Comparison of ENCODE assay signal across 11 cellular contexts in genomic region chr17:1029912-1030656, GRCh38. TPM values are rescaled to one million over a fixed set of nuclear protein-coding genes. Genes with fewer than 3 reads are reported as not detected.
A peak's percentile ranks its signal among the peaks of the same experiment; 100 is the strongest.
DNase-seq lines count a peak whose midpoint lies in the region; ATAC-seq and TF ChIP-seq lines count a peak whose summit lies in the region.
"Had no signal": no experiment of that assay in that cellular context is flagged by ENCODE, and none has a peak within 500 bp of the region (broad histone marks: within the 10 kb centered on the region; RNA-seq: fewer than 3 reads in every experiment).

No MANE protein-coding gene starts in this region.

- no peaks in the 10 kb centered on the region for H3K27me3 Mint-ChIP-seq in brain

- DNase-seq in BE2C, result peak; percentile 55
- peak in 1 of 3 donors; percentile 35 for DNase-seq in right cardiac atrium
- DNase-seq in retinal pigment epithelial cell (ENCODE audit: low read depth), result no peak
- no peak for DNase-seq in germinal center (ENCODE audit: low spot score)
- no peak for DNase-seq in activated CD4-positive, alpha-beta T cell treated with anti-CD3 and anti-CD28 coated beads for 48 hours
- no peak for DNase-seq in DMS114 treated with DMSO at 0.1 percent for 48 hours (lab: John Stamatoyannopoulos, UW; ENCODE audit: unreplicated experiment)
- DNase-seq: MV-4-11, NCI-H2171 treated with DMSO at 0.1 percent for 48 hours had no signal

- H3K4me1 Mint-ChIP-seq in brain, result peaks cover 53% of the 10 kb centered on the region

- ATAC-seq in right cardiac atrium (peak; percentile 3 to 6), GM19467 (IDR thresholded peaks at IDR 0.05; ENCODE audit: unreplicated experiment) (no peak)
- ATAC-seq: GM12878 had no signal

- 54% methylated on average over 22 of the region's 22 CpGs for WGBS in right cardiac atrium

- H3K27ac ChIP-seq in right cardiac atrium (ENCODE audit: low read length), result peak overlapping the region; percentile 60

- peak overlapping the region in 3 of 5 experiments; percentile 54 to 87 (median 72) for H3K27ac Mint-ChIP-seq in brain

- intact Hi-C loops in right cardiac atrium (cut with DNase I), result no loop called here

- peaks cover 10% of the 10 kb centered on the region for H3K36me3 Mint-ChIP-seq in brain

- H3K4me3 ChIP-seq in BE2C (ENCODE audit: low read depth, low read length), result no peak overlapping the region
- H3K4me3 ChIP-seq in right cardiac atrium (ENCODE audit: low read length), result no peak overlapping the region
- peak overlapping the region; percentile 74 for H3K4me3 ChIP-seq in retinal pigment epithelial cell (ENCODE audit: low read length)
- H3K4me3 ChIP-seq: GM12878 had no signal

- no peaks in the 10 kb centered on the region for H3K36me3 ChIP-seq in BE2C

- no peaks in the 10 kb centered on the region for H3K27me3 ChIP-seq in BE2C
- no peaks in the 10 kb centered on the region for H3K27me3 ChIP-seq in right cardiac atrium (ENCODE audit: control insufficient read depth, insufficient read depth)

- TF ChIP-seq CTCF in BE2C (IDR thresholded peaks at IDR 0.05; ENCODE audit: low read depth, low read length), result no peak
- no peak for TF ChIP-seq CTCF in brain (conservative IDR thresholded peaks at IDR 0.05)
- no peak for TF ChIP-seq CTCF in retinal pigment epithelial cell (conservative IDR thresholded peaks at IDR 0.05; ENCODE audit: low read depth, low read length)

- H3K4me3 Mint-ChIP-seq in brain, result peak overlapping the region in 1 of 5 experiments; percentile 49

- no peaks in the 10 kb centered on the region for H3K9me3 Mint-ChIP-seq in brain

- H3K4me1 ChIP-seq in BE2C (peaks cover 9% of the 10 kb centered on the region), right cardiac atrium (ENCODE audit: control insufficient read depth, insufficient read depth, low read length) (peaks cover 8% of the 10 kb centered on the region)

- H3K9me3 ChIP-seq in BE2C (no peaks in the 10 kb centered on the region), right cardiac atrium (ENCODE audit: control insufficient read depth, low read length) (no peaks in the 10 kb centered on the region)

RNA-seq across cellular contexts. Expression of gene TIMM22, which starts 33.2 kb away (rescaled TPM):
- polyA plus RNA-seq in BE2C (2012; ENCODE audit: insufficient read depth, insufficient read length, low read depth), result 16.4 TPM
- polyA plus RNA-seq in brain (ENCODE audit: insufficient read depth, low read depth, low replicate concordance), result 14.4 TPM
- total RNA-seq in right cardiac atrium, result 10 to 100 TPM; 13.9 to 16.1 (median 14.4) TPM
- polyA plus RNA-seq in right cardiac atrium, result 14.2 TPM

RNA-seq across cellular contexts. Expression of gene NXN, which starts 50.5 kb away (rescaled TPM):
- 11.4 TPM for polyA plus RNA-seq in BE2C (2012; ENCODE audit: insufficient read depth, insufficient read length, low read depth)
- polyA plus RNA-seq in brain (ENCODE audit: insufficient read depth, low read depth, low replicate concordance) (127 TPM), right cardiac atrium (11.6 TPM)
- total RNA-seq in right cardiac atrium, result 10 to 100 TPM; 14.7 to 21.8 (median 17.3) TPM

Comparison
In these comparisons a context has a peak if more than half of its experiments do, and no peak if none do; other contexts are left out.
1. RNA of gene NXN, which starts 50.5 kb away (polyA plus RNA-seq): 127 TPM in brain (single experiment); 11.6 TPM in right cardiac atrium (single experiment); every median in the first group is over 10 times any median in the second.